ENCODE assay signal across 8 cellular contexts in the genomic region with DNA sequence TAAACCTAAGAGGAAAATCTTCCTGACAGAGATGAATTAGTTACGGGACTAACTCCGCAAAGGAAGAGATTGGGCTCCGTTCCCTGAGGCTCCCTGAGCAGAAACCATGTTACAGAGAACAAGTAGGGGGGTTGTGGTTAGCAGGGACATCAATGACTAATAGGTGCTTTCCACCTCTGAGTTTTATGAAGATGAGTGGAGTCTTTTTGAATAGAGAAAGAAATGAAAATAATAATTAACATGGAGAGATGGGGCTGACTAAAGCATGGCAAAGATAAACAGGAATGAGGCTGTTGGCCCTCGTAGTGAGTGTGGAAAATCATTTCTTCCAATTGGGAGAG. TPM values are rescaled to one million over a fixed set of nuclear protein-coding genes. Genes with fewer than 3 reads are reported as not detected.
A peak's percentile ranks its signal among the peaks of the same experiment; 100 is the strongest.
DNase-seq lines count a peak whose midpoint lies in the region; ATAC-seq and TF ChIP-seq lines count a peak whose summit lies in the region.

No MANE protein-coding gene starts in this region.

- H3K27ac ChIP-seq in CD4-positive, alpha-beta T cell (ENCODE audit: low read depth, low read length): no peak overlapping the region

- H3K9me3 Mint-ChIP-seq in CD4-positive, alpha-beta T cell: no peaks in the 10 kb centered on the region

- CTCF ChIA-PET in CD4-positive, alpha-beta T cell (lab: Charles Lee): interaction anchor here (0.6 to 1.8 kb wide), 4 partner anchors 52 to 86 kb away, joined by 3 to 5 read pairs (median 4); no protein-coding TSS in a partner anchor

- no peak overlapping the region for H3K4me3 Mint-ChIP-seq in CD4-positive, alpha-beta T cell

- H3K27me3 Mint-ChIP-seq in CD4-positive, alpha-beta T cell: no peaks in the 10 kb centered on the region

- intact Hi-C loops in CD4-positive, alpha-beta T cell (cut with DNase I, micrococcal nuclease): no loop called here
- intact Hi-C loops in left ventricle myocardium superior (cut with micrococcal nuclease): no loop called here

- H3K9me3 ChIP-seq in CD4-positive, alpha-beta T cell (ENCODE audit: control insufficient read depth, low read length): no peaks in the 10 kb centered on the region

- no peak for DNase-seq in CD4-positive, alpha-beta T cell
- peak; percentile 6 for DNase-seq in activated effector memory CD4-positive, alpha-beta T cell treated with Interleukin-2 at 50 U/mL for 16 hours
- peak; percentile 59 for DNase-seq in non-pigmented ciliary epithelial cell (ENCODE audit: low read depth)
- no peak for DNase-seq in left ventricle myocardium superior
- no peak for DNase-seq in UCSD-AML1 (lab: John Stamatoyannopoulos, UW; ENCODE audit: unreplicated experiment)
- DNase-seq in pons (ENCODE audit: low spot score): no peak

- H3K27ac Mint-ChIP-seq in CD4-positive, alpha-beta T cell: peak overlapping the region; percentile 6

- no peaks in the 10 kb centered on the region for H3K27me3 ChIP-seq in CD4-positive, alpha-beta T cell (ENCODE audit: control insufficient read depth, insufficient read depth, low read length)

- ATAC-seq in CD4-positive, alpha-beta T cell (ENCODE audit: poor library complexity): peak; percentile 48
- ATAC-seq in GM19351 (IDR thresholded peaks at IDR 0.05; ENCODE audit: unreplicated experiment): peak; percentile 97
- peak; percentile 94 for ATAC-seq in HG03342 (IDR thresholded peaks at IDR 0.05; ENCODE audit: unreplicated experiment)
- ATAC-seq in left ventricle myocardium superior: no peak

- no peaks in the 10 kb centered on the region for H3K36me3 Mint-ChIP-seq in CD4-positive, alpha-beta T cell (ENCODE audit: low read depth)

- TF ChIP-seq CTCF in CD4-positive, alpha-beta T cell (IDR thresholded peaks at IDR 0.05): no peak

- peaks cover 13% of the 10 kb centered on the region for H3K4me1 Mint-ChIP-seq in CD4-positive, alpha-beta T cell (ENCODE audit: low read depth)

- POLR2A ChIA-PET in CD4-positive, alpha-beta T cell (lab: Charles Lee): interaction anchor here (0.7 to 2.8 kb wide), 3 partner anchors 12 to 49 kb away, joined by 3 to 8 read pairs (median 3); a partner anchor contains a TSS

RNA-seq across cellular contexts. Expression of a gene that starts 47.5 kb away (rescaled TPM):
- total RNA-seq in CD4-positive, alpha-beta T cell: 10 to 100 TPM; 73.3 to 77.3 TPM
- 122 TPM for total RNA-seq in left ventricle myocardium superior

Comparison
In these comparisons a context has a peak if more than half of its experiments do, and no peak if none do; other contexts are left out.
1. DNase-seq: peak in activated effector memory CD4-positive, alpha-beta T cell treated with Interleukin-2 at 50 U/mL for 16 hours (single experiment) and non-pigmented ciliary epithelial cell (single experiment); none in CD4-positive, alpha-beta T cell (0 of 10), left ventricle myocardium superior (single experiment), UCSD-AML1 (single experiment) and pons (single experiment).